In the genomic region with DNA sequence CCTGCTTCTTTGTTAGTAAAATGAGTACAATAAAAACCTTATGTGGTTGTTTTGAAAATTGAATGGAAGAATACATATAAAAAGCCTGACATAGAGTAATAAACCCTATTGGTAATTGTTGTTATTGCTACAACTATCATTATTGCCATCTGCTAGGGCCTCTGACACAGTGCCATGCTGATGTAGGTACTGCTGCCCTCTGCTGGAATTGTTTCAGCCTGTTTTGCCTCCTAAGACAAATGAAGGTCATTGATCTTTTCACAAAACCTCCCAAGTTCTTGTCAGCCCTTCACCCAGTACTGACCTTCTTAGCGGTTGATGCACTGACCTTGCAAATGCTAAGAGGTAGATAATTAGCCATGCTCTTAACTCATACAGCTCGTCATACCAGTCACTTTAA, we compare ENCODE assay signal across 8 cellular contexts.
DNase-seq lines count a peak whose midpoint lies in the region; ATAC-seq, FAIRE-seq and TF ChIP-seq lines count a peak whose summit lies in the region.

No MANE protein-coding gene starts in this region.

- H3K4me1 ChIP-seq in SJCRH30 (no peaks in the 10 kb centered on the region), keratinocyte (ENCODE audit: control insufficient read depth, extremely low read depth, insufficient read depth, low read length) (no peaks in the 10 kb centered on the region)

- H3K9me3 ChIP-seq in SJCRH30 (replicated peaks) (no peaks in the 10 kb centered on the region), keratinocyte (ENCODE audit: control insufficient read depth, low read depth, low read length) (no peaks in the 10 kb centered on the region)

- no peaks in the 10 kb centered on the region for H3K27me3 Mint-ChIP-seq in activated CD4-positive, alpha-beta memory T cell treated with anti-CD3 and anti-CD28 coated beads for 36 hours
- no peaks in the 10 kb centered on the region for H3K27me3 Mint-ChIP-seq in activated CD4-positive, alpha-beta memory T cell treated with anti-CD3 and anti-CD28 coated beads, Interleukin-2, amount 10 ng/mL, durations not matched to agents 7 days and 5 days

- dilution Hi-C loops in keratinocyte (cut with MboI; ENCODE audit: extremely low pct_ligation_motif_present, low sequenced_read_pairs) = no loop called here

- no peak for FAIRE-seq in keratinocyte (lab: Jason Lieb, UNC)
- no peak for FAIRE-seq in RCC 7860 (lab: Jason Lieb, UNC)

- H3K27ac ChIP-seq in SJCRH30 (no peak overlapping the region), keratinocyte (ENCODE audit: control insufficient read depth, insufficient read depth, low read length) (no peak overlapping the region)

- no peaks in the 10 kb centered on the region for H3K79me2 ChIP-seq in keratinocyte (ENCODE audit: control insufficient read depth, insufficient read depth, low read length)

- H3K27ac Mint-ChIP-seq in activated CD4-positive, alpha-beta memory T cell treated with anti-CD3 and anti-CD28 coated beads for 36 hours = no peak overlapping the region
- no peak overlapping the region for H3K27ac Mint-ChIP-seq in activated CD4-positive, alpha-beta memory T cell treated with anti-CD3 and anti-CD28 coated beads, Interleukin-2, amount 10 ng/mL, durations not matched to agents 7 days and 5 days

- no peak overlapping the region for H2AFZ ChIP-seq in keratinocyte (ENCODE audit: control insufficient read depth, low read length)

- TF ChIP-seq CTCF in keratinocyte (optimal IDR thresholded peaks at IDR 0.05 in 1 of 3, IDR thresholded peaks at IDR 0.05 in 1 of 3, conservative IDR thresholded peaks at IDR 0.05 in 1 of 3; ENCODE audit: extremely low read depth in 1 of 3, insufficient read depth in 2 of 3, low read length in 3 of 3) (peak; percentile 26 to 56 (median 54)), omental fat pad (IDR thresholded peaks at IDR 0.05) (no peak)

- H3K4me3 ChIP-seq in SJCRH30 (no peak overlapping the region), keratinocyte (ENCODE audit: control insufficient read depth in 2 of 3, extremely low read depth in 1 of 3, insufficient read depth in 2 of 3, low read depth in 1 of 3, low read length in 3 of 3) (no peak overlapping the region)

- intact Hi-C loops in activated CD4-positive, alpha-beta memory T cell treated with anti-CD3 and anti-CD28 coated beads for 36 hours (cut with micrococcal nuclease) = no loop called here

- no peaks in the 10 kb centered on the region for H3K36me3 ChIP-seq in SJCRH30
- no peaks in the 10 kb centered on the region for H3K36me3 ChIP-seq in keratinocyte (ENCODE audit: control insufficient read depth in 2 of 2, extremely low read depth in 1 of 2, insufficient read depth in 2 of 2, low read length in 2 of 2)

- no peak overlapping the region for H3K9ac ChIP-seq in keratinocyte (ENCODE audit: control insufficient read depth, extremely low read depth, insufficient read depth, low read length)

- ATAC-seq in HG02981 (IDR thresholded peaks at IDR 0.05; ENCODE audit: unreplicated experiment) (peak; percentile 65), omental fat pad (ENCODE audit: low FRiP score) (no peak)

- no peaks in the 10 kb centered on the region for H4K20me1 ChIP-seq in keratinocyte (ENCODE audit: control insufficient read depth, extremely low read depth, insufficient read depth, low read length)

- H3K9me1 ChIP-seq in keratinocyte (ENCODE audit: control insufficient read depth, extremely low read depth, insufficient read depth, low read length) = no peaks in the 10 kb centered on the region

- no peaks in the 10 kb centered on the region for H3K4me1 Mint-ChIP-seq in activated CD4-positive, alpha-beta memory T cell treated with anti-CD3 and anti-CD28 coated beads for 36 hours (ENCODE audit: low read depth)
- H3K4me1 Mint-ChIP-seq in activated CD4-positive, alpha-beta memory T cell treated with anti-CD3 and anti-CD28 coated beads, Interleukin-2, amount 10 ng/mL, durations not matched to agents 7 days and 5 days = no peaks in the 10 kb centered on the region

- H3K9me3 Mint-ChIP-seq in activated CD4-positive, alpha-beta memory T cell treated with anti-CD3 and anti-CD28 coated beads for 36 hours = peaks cover 2% of the 10 kb centered on the region
- H3K9me3 Mint-ChIP-seq in activated CD4-positive, alpha-beta memory T cell treated with anti-CD3 and anti-CD28 coated beads, Interleukin-2, amount 10 ng/mL, durations not matched to agents 7 days and 5 days = peaks cover 2% of the 10 kb centered on the region

- H3K36me3 Mint-ChIP-seq in activated CD4-positive, alpha-beta memory T cell treated with anti-CD3 and anti-CD28 coated beads for 36 hours = no peaks in the 10 kb centered on the region
- H3K36me3 Mint-ChIP-seq in activated CD4-positive, alpha-beta memory T cell treated with anti-CD3 and anti-CD28 coated beads, Interleukin-2, amount 10 ng/mL, durations not matched to agents 7 days and 5 days (ENCODE audit: low read depth) = no peaks in the 10 kb centered on the region

- CTCF ChIA-PET in activated CD4-positive, alpha-beta memory T cell treated with anti-CD3 and anti-CD28 coated beads for 36 hours (lab: Charles Lee) = no interaction called here
- CTCF ChIA-PET in activated CD4-positive, alpha-beta memory T cell treated with anti-CD3 and anti-CD28 coated beads, Interleukin-2, amount 10 ng/mL, durations not matched to agents 7 days and 5 days (lab: Charles Lee) = no interaction called here

- H3K27me3 ChIP-seq in SJCRH30 (no peaks in the 10 kb centered on the region), keratinocyte (ENCODE audit: control insufficient read depth, extremely low read depth, insufficient read depth, low read length) (no peaks in the 10 kb centered on the region)

- H3K4me3 Mint-ChIP-seq in activated CD4-positive, alpha-beta memory T cell treated with anti-CD3 and anti-CD28 coated beads for 36 hours = no peak overlapping the region
- no peak overlapping the region for H3K4me3 Mint-ChIP-seq in activated CD4-positive, alpha-beta memory T cell treated with anti-CD3 and anti-CD28 coated beads, Interleukin-2, amount 10 ng/mL, durations not matched to agents 7 days and 5 days

- POLR2A ChIA-PET in activated CD4-positive, alpha-beta memory T cell treated with anti-CD3 and anti-CD28 coated beads for 36 hours (lab: Charles Lee) = no interaction called here
- POLR2A ChIA-PET in activated CD4-positive, alpha-beta memory T cell treated with anti-CD3 and anti-CD28 coated beads, Interleukin-2, amount 10 ng/mL, durations not matched to agents 7 days and 5 days (lab: Charles Lee) = no interaction called here

- DNase-seq in activated CD4-positive, alpha-beta memory T cell treated with anti-CD3 and anti-CD28 coated beads for 36 hours = peak; percentile 10
- no peak for DNase-seq in activated CD4-positive, alpha-beta memory T cell treated with anti-CD3 and anti-CD28 coated beads, Interleukin-2, amount 10 ng/mL, durations not matched to agents 7 days and 5 days
- peak; percentile 37 to 66 for DNase-seq in SJCRH30
- no peak for DNase-seq in keratinocyte (ENCODE audit: low read depth, low spot score)
- no peak for DNase-seq in RCC 7860 (ENCODE audit: low spot score)
- DNase-seq in omental fat pad (ENCODE audit: low spot score) = no peak
- DNase-seq in NCI-H1092 (lab: John Stamatoyannopoulos, UW) = no peak

- H3K4me2 ChIP-seq in keratinocyte (ENCODE audit: control insufficient read depth, extremely low read depth, insufficient read depth, low read depth, low read length) = no peak overlapping the region

Comparison
In these comparisons a context has a peak if more than half of its experiments do, and no peak if none do; other contexts are left out.
1. DNase-seq: peak in activated CD4-positive, alpha-beta memory T cell treated with anti-CD3 and anti-CD28 coated beads for 36 hours (single experiment) and SJCRH30 (2 of 2); none in activated CD4-positive, alpha-beta memory T cell treated with anti-CD3 and anti-CD28 coated beads, Interleukin-2, amount 10 ng/mL, durations not matched to agents 7 days and 5 days (single experiment), keratinocyte (single experiment), RCC 7860 (single experiment), omental fat pad (single experiment) and NCI-H1092 (single experiment).
2. CTCF ChIP-seq: peak in keratinocyte (3 of 3); none in omental fat pad (0 of 3).